ENCODE assay signal across 2 cellular contexts in the genomic region with DNA sequence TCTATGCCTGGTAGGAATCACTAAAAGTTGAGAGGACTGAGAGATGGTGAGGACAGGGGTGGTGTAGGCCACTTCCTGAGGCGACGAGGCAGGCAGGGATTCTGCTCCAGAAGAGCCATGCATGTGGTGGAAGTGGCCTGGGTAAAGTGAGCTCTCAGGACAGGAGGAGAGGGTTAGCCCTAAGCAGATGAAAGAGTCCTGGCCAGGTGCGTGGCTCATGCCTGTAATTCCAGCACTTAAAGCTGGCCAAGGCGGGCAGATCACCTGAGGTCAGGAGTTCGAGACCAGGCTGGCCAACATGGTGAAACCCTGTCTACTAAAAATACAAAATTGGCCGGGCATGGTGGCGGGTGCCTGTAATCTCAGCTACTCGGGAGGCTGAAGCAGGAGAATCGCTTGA.
TF ChIP-seq lines count a peak whose summit lies in the region.

No MANE protein-coding gene starts in this region.

TF ChIP-seq in SK-N-SH treated with all-trans-retinoic acid at 6 μM for 48 hours, 23 proteins besides CTCF, POLR2A, EP300 and RAD21:
- TF ChIP-seq, protein P1, sequence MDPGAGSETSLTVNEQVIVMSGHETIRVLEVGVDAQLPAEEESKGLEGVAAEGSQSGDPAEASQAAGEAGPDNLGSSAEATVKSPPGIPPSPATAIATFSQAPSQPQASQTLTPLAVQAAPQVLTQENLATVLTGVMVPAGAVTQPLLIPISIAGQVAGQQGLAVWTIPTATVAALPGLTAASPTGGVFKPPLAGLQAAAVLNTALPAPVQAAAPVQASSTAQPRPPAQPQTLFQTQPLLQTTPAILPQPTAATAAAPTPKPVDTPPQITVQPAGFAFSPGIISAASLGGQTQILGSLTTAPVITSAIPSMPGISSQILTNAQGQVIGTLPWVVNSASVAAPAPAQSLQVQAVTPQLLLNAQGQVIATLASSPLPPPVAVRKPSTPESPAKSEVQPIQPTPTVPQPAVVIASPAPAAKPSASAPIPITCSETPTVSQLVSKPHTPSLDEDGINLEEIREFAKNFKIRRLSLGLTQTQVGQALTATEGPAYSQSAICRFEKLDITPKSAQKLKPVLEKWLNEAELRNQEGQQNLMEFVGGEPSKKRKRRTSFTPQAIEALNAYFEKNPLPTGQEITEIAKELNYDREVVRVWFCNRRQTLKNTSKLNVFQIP (CRISPR knock-in tag; IDR thresholded peaks at IDR 0.05; ENCODE audit: borderline replicate concordance, low read depth), result no peak
- no peak for TF ChIP-seq ZFP3 (CRISPR knock-in tag; IDR thresholded peaks at IDR 0.05)
- no peak for TF ChIP-seq ZC3H10 (CRISPR knock-in tag; IDR thresholded peaks at IDR 0.05)
- TF ChIP-seq, protein P2, sequence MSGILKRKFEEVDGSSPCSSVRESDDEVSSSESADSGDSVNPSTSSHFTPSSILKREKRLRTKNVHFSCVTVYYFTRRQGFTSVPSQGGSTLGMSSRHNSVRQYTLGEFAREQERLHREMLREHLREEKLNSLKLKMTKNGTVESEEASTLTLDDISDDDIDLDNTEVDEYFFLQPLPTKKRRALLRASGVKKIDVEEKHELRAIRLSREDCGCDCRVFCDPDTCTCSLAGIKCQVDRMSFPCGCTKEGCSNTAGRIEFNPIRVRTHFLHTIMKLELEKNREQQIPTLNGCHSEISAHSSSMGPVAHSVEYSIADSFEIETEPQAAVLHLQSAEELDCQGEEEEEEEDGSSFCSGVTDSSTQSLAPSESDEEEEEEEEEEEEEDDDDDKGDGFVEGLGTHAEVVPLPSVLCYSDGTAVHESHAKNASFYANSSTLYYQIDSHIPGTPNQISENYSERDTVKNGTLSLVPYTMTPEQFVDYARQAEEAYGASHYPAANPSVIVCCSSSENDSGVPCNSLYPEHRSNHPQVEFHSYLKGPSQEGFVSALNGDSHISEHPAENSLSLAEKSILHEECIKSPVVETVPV (CRISPR knock-in tag; IDR thresholded peaks at IDR 0.05), result no peak
TF ChIP-seq in SK-N-SH treated with all-trans-retinoic acid at 6 μM for 48 hours: peak in this region for 0.

TF ChIP-seq in SK-N-SH, 30 proteins besides CTCF, POLR2A, EP300 and RAD21:
- TF ChIP-seq FOSL2 (IDR thresholded peaks at IDR 0.05; ENCODE audit: borderline replicate concordance, low read depth) (no peak), JUND (IDR thresholded peaks at IDR 0.05) (no peak), NRF1 (IDR thresholded peaks at IDR 0.05; ENCODE audit: low read depth, low read length) (no peak), NFIC (IDR thresholded peaks at IDR 0.05; ENCODE audit: borderline replicate concordance) (no peak), ELF1 (IDR thresholded peaks at IDR 0.05) (no peak), FOXJ3 (CRISPR knock-in tag; IDR thresholded peaks at IDR 0.05) (no peak), FOXM1 (IDR thresholded peaks at IDR 0.05; ENCODE audit: low read depth) (no peak), GATA2 (CRISPR knock-in tag; IDR thresholded peaks at IDR 0.05) (no peak), YY1 (IDR thresholded peaks at IDR 0.05; ENCODE audit: low read depth) (no peak), TCF12 (IDR thresholded peaks at IDR 0.05) (no peak)
- TF ChIP-seq, protein P3, sequence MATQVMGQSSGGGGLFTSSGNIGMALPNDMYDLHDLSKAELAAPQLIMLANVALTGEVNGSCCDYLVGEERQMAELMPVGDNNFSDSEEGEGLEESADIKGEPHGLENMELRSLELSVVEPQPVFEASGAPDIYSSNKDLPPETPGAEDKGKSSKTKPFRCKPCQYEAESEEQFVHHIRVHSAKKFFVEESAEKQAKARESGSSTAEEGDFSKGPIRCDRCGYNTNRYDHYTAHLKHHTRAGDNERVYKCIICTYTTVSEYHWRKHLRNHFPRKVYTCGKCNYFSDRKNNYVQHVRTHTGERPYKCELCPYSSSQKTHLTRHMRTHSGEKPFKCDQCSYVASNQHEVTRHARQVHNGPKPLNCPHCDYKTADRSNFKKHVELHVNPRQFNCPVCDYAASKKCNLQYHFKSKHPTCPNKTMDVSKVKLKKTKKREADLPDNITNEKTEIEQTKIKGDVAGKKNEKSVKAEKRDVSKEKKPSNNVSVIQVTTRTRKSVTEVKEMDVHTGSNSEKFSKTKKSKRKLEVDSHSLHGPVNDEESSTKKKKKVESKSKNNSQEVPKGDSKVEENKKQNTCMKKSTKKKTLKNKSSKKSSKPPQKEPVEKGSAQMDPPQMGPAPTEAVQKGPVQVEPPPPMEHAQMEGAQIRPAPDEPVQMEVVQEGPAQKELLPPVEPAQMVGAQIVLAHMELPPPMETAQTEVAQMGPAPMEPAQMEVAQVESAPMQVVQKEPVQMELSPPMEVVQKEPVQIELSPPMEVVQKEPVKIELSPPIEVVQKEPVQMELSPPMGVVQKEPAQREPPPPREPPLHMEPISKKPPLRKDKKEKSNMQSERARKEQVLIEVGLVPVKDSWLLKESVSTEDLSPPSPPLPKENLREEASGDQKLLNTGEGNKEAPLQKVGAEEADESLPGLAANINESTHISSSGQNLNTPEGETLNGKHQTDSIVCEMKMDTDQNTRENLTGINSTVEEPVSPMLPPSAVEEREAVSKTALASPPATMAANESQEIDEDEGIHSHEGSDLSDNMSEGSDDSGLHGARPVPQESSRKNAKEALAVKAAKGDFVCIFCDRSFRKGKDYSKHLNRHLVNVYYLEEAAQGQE (IDR thresholded peaks at IDR 0.05; ENCODE audit: low read depth, low read length), result no peak
- TF ChIP-seq, protein P4, sequence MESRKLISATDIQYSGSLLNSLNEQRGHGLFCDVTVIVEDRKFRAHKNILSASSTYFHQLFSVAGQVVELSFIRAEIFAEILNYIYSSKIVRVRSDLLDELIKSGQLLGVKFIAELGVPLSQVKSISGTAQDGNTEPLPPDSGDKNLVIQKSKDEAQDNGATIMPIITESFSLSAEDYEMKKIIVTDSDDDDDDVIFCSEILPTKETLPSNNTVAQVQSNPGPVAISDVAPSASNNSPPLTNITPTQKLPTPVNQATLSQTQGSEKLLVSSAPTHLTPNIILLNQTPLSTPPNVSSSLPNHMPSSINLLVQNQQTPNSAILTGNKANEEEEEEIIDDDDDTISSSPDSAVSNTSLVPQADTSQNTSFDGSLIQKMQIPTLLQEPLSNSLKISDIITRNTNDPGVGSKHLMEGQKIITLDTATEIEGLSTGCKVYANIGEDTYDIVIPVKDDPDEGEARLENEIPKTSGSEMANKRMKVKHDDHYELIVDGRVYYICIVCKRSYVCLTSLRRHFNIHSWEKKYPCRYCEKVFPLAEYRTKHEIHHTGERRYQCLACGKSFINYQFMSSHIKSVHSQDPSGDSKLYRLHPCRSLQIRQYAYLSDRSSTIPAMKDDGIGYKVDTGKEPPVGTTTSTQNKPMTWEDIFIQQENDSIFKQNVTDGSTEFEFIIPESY (IDR thresholded peaks at IDR 0.05; ENCODE audit: borderline replicate concordance, low read depth), result no peak
